ENCODE assay signal across 1 cellular context in genomic region chr1:9766759-9767442, GRCh38.
TF ChIP-seq lines count a peak whose summit lies in the region.

No MANE protein-coding gene starts in this region.

TF ChIP-seq in K562, 482 proteins besides CTCF, POLR2A, EP300 and RAD21 (continued from another document):
- TF ChIP-seq, protein P1, sequence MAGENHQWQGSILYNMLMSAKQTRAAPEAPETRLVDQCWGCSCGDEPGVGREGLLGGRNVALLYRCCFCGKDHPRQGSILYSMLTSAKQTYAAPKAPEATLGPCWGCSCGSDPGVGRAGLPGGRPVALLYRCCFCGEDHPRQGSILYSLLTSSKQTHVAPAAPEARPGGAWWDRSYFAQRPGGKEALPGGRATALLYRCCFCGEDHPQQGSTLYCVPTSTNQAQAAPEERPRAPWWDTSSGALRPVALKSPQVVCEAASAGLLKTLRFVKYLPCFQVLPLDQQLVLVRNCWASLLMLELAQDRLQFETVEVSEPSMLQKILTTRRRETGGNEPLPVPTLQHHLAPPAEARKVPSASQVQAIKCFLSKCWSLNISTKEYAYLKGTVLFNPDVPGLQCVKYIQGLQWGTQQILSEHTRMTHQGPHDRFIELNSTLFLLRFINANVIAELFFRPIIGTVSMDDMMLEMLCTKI (IDR thresholded peaks at IDR 0.05; ENCODE audit: partially characterized antibody) = no peak
- TF ChIP-seq HMG20B (CRISPR knock-in tag; IDR thresholded peaks at IDR 0.05) (no peak), ZBTB9 (CRISPR knock-in tag; IDR thresholded peaks at IDR 0.05) (no peak), HNRNPLL (IDR thresholded peaks at IDR 0.05; ENCODE audit: low read depth, low read length, poor library complexity, severe bottlenecking) (no peak)
